In the genomic region with DNA sequence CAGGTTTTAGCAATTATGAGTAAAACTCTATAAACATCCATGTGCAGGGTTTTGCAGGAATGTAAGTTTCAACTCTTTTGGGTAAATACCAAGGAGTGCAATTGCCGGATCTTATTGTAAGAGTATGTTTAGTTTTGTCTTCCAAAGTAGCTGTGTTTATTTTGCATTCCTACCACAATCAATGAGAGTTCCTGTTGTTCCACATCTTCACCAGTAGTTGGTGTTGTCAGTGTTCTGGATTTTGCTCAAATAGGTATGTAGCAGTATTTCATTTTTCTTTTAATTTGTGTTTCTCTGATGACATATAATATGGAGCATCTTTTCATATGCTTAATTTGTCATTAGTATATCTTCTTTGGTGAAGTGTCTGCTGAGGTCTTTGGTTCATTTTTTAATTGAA, we compare ENCODE assay signal across 15 cellular contexts.
DNase-seq lines count a peak whose midpoint lies in the region; ATAC-seq and TF ChIP-seq lines count a peak whose summit lies in the region.
"Had no signal": no experiment of that assay in that cellular context is flagged by ENCODE, and none has a peak within 500 bp of the region (broad histone marks: within the 10 kb centered on the region; RNA-seq: fewer than 3 reads in every experiment).

No MANE protein-coding gene starts in this region.

- TF ChIP-seq CTCF in LNCaP clone FGC (IDR thresholded peaks at IDR 0.05; ENCODE audit: control insufficient read depth, extremely low read depth, insufficient read depth) (peak; percentile 26), osteoblast (IDR thresholded peaks at IDR 0.05; ENCODE audit: extremely low read depth, low read depth, low read length) (peak; percentile 31), colonic mucosa (IDR thresholded peaks at IDR 0.05) (no peak)

- ATAC-seq in Right ventricle myocardium superior (ENCODE audit: poor library complexity): no peak
- ATAC-seq: gastrocnemius medialis had no signal

- no peaks in the 10 kb centered on the region for H4K20me1 ChIP-seq in osteoblast (ENCODE audit: insufficient read depth, low read length)

- no peaks in the 10 kb centered on the region for H3K79me2 ChIP-seq in osteoblast (ENCODE audit: insufficient read depth, low read length)

- H3K9me3 ChIP-seq in osteoblast (ENCODE audit: low read depth, low read length) (no peaks in the 10 kb centered on the region), colonic mucosa (no peaks in the 10 kb centered on the region)
- H3K9me3 ChIP-seq: gastrocnemius medialis, thyroid gland had no signal

- DNase-seq in DMS53 (lab: John Stamatoyannopoulos, UW): peak; percentile 0
- DNase-seq in DMS53 treated with DMSO at 0.1 percent for 48 hours (lab: John Stamatoyannopoulos, UW; ENCODE audit: unreplicated experiment): no peak
- DNase-seq in LNCaP clone FGC (ENCODE audit: low read depth): no peak
- DNase-seq in dermis blood vessel endothelial cell: peak; percentile 21
- no peak for DNase-seq in osteoblast (ENCODE audit: insufficient read length, low spot score, missing footprints)
- DNase-seq in NCI-H446 (lab: John Stamatoyannopoulos, UW): no peak
- DNase-seq in colonic mucosa: no peak
- no peak for DNase-seq in Right ventricle myocardium superior
- DNase-seq: activated gamma-delta T cell, DMS153, gastrocnemius medialis, NCI-H187 treated with DMSO at 0.1 percent for 48 hours, nephron progenitor cell, thyroid gland had no signal

- H2AFZ ChIP-seq in osteoblast (ENCODE audit: low read length): no peak overlapping the region

- H3K4me1 ChIP-seq in osteoblast (ENCODE audit: insufficient read depth, low read length): no peaks in the 10 kb centered on the region
- no peaks in the 10 kb centered on the region for H3K4me1 ChIP-seq in colonic mucosa
- H3K4me1 ChIP-seq: gastrocnemius medialis, thyroid gland had no signal

- H3K36me3 ChIP-seq in osteoblast (ENCODE audit: insufficient read depth, low read length) (no peaks in the 10 kb centered on the region), colonic mucosa (no peaks in the 10 kb centered on the region)
- H3K36me3 ChIP-seq: gastrocnemius medialis, thyroid gland had no signal

- H3K27me3 ChIP-seq in osteoblast (ENCODE audit: insufficient read depth, low read length) (no peaks in the 10 kb centered on the region), colonic mucosa (no peaks in the 10 kb centered on the region)
- H3K27me3 ChIP-seq: gastrocnemius medialis, thyroid gland had no signal

- H3K27ac ChIP-seq in osteoblast (ENCODE audit: low read depth, low read length) (no peak overlapping the region), colonic mucosa (no peak overlapping the region)
- H3K27ac ChIP-seq: coronary artery, gastrocnemius medialis, thyroid gland had no signal

- no peak overlapping the region for H3K9ac ChIP-seq in colonic mucosa (ENCODE audit: low read depth in 2 of 2, low read length in 2 of 2)

- no peak overlapping the region for H3K4me3 ChIP-seq in LNCaP clone FGC (ENCODE audit: low read depth, low read length)
- H3K4me3 ChIP-seq in osteoblast (ENCODE audit: insufficient read depth, low read length): no peak overlapping the region
- H3K4me3 ChIP-seq in colonic mucosa: no peak overlapping the region
- H3K4me3 ChIP-seq: coronary artery, gastrocnemius medialis, thyroid gland had no signal

- intact Hi-C loops in colonic mucosa (cut with DNase I) (no loop called here), Right ventricle myocardium superior (cut with DNase I) (no loop called here)

- no peak overlapping the region for H3K4me2 ChIP-seq in osteoblast (ENCODE audit: insufficient read depth, low read length)

Comparison
In these comparisons a context has a peak if more than half of its experiments do, and no peak if none do; other contexts are left out.
1. DNase-seq: peak in DMS53 (single experiment) and dermis blood vessel endothelial cell (single experiment); none in DMS53 treated with DMSO at 0.1 percent for 48 hours (single experiment), LNCaP clone FGC (single experiment), osteoblast (single experiment), NCI-H446 (0 of 2), colonic mucosa (single experiment) and Right ventricle myocardium superior (single experiment).